In genomic region chr12:122811777-122812176, GRCh38 we compare ENCODE assay signal across 28 cellular contexts.
"Had no signal": no experiment of that assay in that cellular context is flagged by ENCODE, and none has a peak within 500 bp of the region (broad histone marks: within the 10 kb centered on the region; RNA-seq: fewer than 3 reads in every experiment).

No MANE protein-coding gene starts in this region.

- H3K4me1 ChIP-seq: SJSA1 had no signal

- H3K27me3 Mint-ChIP-seq: activated naive CD8-positive, alpha-beta T cell had no signal

- H3K36me3 Mint-ChIP-seq: activated naive CD8-positive, alpha-beta T cell had no signal

- ATAC-seq: activated T-cell treated with anti-CD3 and anti-CD28 coated beads, Interleukin-2, amount 50 U/mL, for 4 hours; Panc1; SK-N-SH treated with all-trans-retinoic acid at 6 μM for 48 hours had no signal

- DNase-seq: activated CD4-positive, alpha-beta T cell treated with anti-CD3 and anti-CD28 coated beads for 48 hours; activated CD4-positive, alpha-beta T cell treated with anti-CD3 and anti-CD28 coated beads, Interleukin-2, amount 50 U/mL, for 48 hours; activated CD4-positive, CD25-positive, alpha-beta regulatory T cell treated with anti-CD3 and anti-CD28 coated beads, Interleukin-2, amount 50 U/mL, for 72 hours; activated naive CD4-positive, alpha-beta T cell treated with Interleukin-2 at 50 U/mL for 16 hours; activated T-cell treated with anti-CD3 and anti-CD28 coated beads, Interleukin-2, amount 50 U/mL, for 4 hours; cerebellar nuclear complex; MG63; MV-4-11; NCI-H1092 treated with DMSO at 0.1 percent for 48 hours; NCI-H1417 treated with DMSO at 0.1 percent for 48 hours; NCI-H1694; NCI-H2029; NCI-H2107; NCI-H2171 treated with DMSO at 0.1 percent for 48 hours; NCI-H345; NCI-H510A; NCI-H526 treated with DMSO at 0.1 percent for 48 hours; NCI-H82; NK-92 treated with Interleukin-12 subunit alpha and Interleukin-12 subunit beta, amount 100 ng/mL, for 24 hours; OCI-M1; SHP77; SW 1271 had no signal

- H3K9me3 Mint-ChIP-seq: activated T-cell treated with anti-CD3 and anti-CD28 coated beads, Interleukin-2, amount 50 U/mL, for 4 hours had no signal

- H3K27ac Mint-ChIP-seq: activated naive CD8-positive, alpha-beta T cell had no signal

- H3K27me3 ChIP-seq: MG63, SJSA1 had no signal

- H3K9me3 ChIP-seq: MG63, SJSA1 had no signal

- H3K4me3 ChIP-seq: MG63, SJSA1 had no signal

- H3K36me3 ChIP-seq: MG63, SJSA1 had no signal

- H3K4me3 Mint-ChIP-seq: activated naive CD8-positive, alpha-beta T cell; activated T-cell treated with anti-CD3 and anti-CD28 coated beads, Interleukin-2, amount 50 U/mL, for 4 hours had no signal

- H3K27ac ChIP-seq: KMS-11, RWPE1, SJSA1 had no signal
